ENCODE assay signal across 34 cellular contexts in the genomic region with DNA sequence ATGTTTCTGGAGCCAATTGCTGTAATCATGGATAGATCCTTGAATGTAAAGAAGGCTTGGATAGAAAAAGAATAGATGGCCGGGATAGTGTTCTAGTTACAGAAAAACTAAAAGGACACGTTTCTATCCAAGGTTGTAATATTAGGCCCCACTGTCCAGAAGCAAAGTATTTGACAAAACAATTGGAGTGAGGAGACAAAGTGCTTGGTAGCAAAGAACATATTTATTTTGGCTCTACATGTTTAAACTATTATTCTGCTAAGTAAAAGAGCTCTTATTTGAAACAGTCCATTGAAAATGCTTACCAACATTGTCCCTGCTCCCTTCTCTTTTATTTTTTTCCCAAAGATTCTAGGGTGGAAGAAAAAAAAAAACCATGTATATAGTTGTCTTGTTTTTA.
"Had no signal": no experiment of that assay in that cellular context is flagged by ENCODE, and none has a peak within 500 bp of the region (broad histone marks: within the 10 kb centered on the region; RNA-seq: fewer than 3 reads in every experiment).

No MANE protein-coding gene starts in this region.

- DNase-seq: activated CD4-positive, alpha-beta T cell treated with anti-CD3 and anti-CD28 coated beads for 36 hours; activated CD4-positive, alpha-beta T cell treated with anti-CD3 and anti-CD28 coated beads, Interleukin-2, amount 10 ng/mL, durations not matched to agents 7 days and 5 days; activated CD4-positive, alpha-beta T cell treated with anti-CD3 and anti-CD28 coated beads, Interleukin-2, amount 50 U/mL, for 48 hours; activated CD8-positive, alpha-beta T cell treated with anti-CD3 and anti-CD28 coated beads, Interleukin-2, amount 10 ng/mL, durations not matched to agents 7 days and 5 days; activated gamma-delta T cell treated with Interleukin-2 at 50 U/mL for 16 hours; activated naive CD4-positive, alpha-beta T cell treated with anti-CD3 and anti-CD28 coated beads for 36 hours; activated naive CD8-positive, alpha-beta T cell treated with anti-CD3 and anti-CD28 coated beads, Interleukin-2, amount 50 U/mL, for 24 hours; activated T-cell treated with anti-CD3 and anti-CD28 coated beads, Interleukin-2, amount 50 U/mL, for 4 hours; aorta; brain microvascular endothelial cell; central memory CD4-positive, alpha-beta T cell; KG1; MG63; NCI-H1048; NCI-H1105 treated with DMSO at 0.1 percent for 48 hours; NCI-H1436 treated with DMSO at 0.1 percent for 48 hours; NCI-H1694 treated with DMSO at 0.1 percent for 48 hours; NCI-H2029; NCI-H345; NCI-H524 treated with DMSO at 0.1 percent for 48 hours; NK-92 treated with Interleukin-12 subunit alpha and Interleukin-12 subunit beta, amount 100 ng/mL, for 24 hours; PC-3; Peyer's patch; RPMI8226; SHP77 treated with DMSO at 0.1 percent for 48 hours; SK-N-SH had no signal

- H3K4me1 Mint-ChIP-seq: activated CD4-positive, alpha-beta T cell treated with anti-CD3 and anti-CD28 coated beads for 36 hours; activated CD4-positive, alpha-beta T cell treated with anti-CD3 and anti-CD28 coated beads, Interleukin-2, amount 10 ng/mL, durations not matched to agents 7 days and 5 days; activated naive CD8-positive, alpha-beta T cell treated with anti-CD3 and anti-CD28 coated beads, Interleukin-2, amount 50 U/mL, for 24 hours; WTC11 had no signal

- H3K27me3 Mint-ChIP-seq: activated CD4-positive, alpha-beta T cell treated with anti-CD3 and anti-CD28 coated beads, Interleukin-2, amount 10 ng/mL, durations not matched to agents 7 days and 5 days had no signal

- H3K9me3 ChIP-seq: MG63, Peyer's patch, SJSA1, SK-N-SH had no signal

- H3K27me3 ChIP-seq: brain microvascular endothelial cell, MG63, Peyer's patch, SJSA1 had no signal

- FAIRE-seq: TTC549 had no signal

- H3K4me1 ChIP-seq: Peyer's patch, SJSA1 had no signal

- H3K27ac Mint-ChIP-seq: activated CD4-positive, alpha-beta T cell treated with anti-CD3 and anti-CD28 coated beads for 36 hours; activated CD4-positive, alpha-beta T cell treated with anti-CD3 and anti-CD28 coated beads, Interleukin-2, amount 10 ng/mL, durations not matched to agents 7 days and 5 days; activated CD8-positive, alpha-beta T cell treated with anti-CD3 and anti-CD28 coated beads, Interleukin-2, amount 10 ng/mL, durations not matched to agents 7 days and 5 days; activated naive CD4-positive, alpha-beta T cell treated with anti-CD3 and anti-CD28 coated beads for 36 hours; activated naive CD8-positive, alpha-beta T cell; activated naive CD8-positive, alpha-beta T cell treated with anti-CD3 and anti-CD28 coated beads, Interleukin-2, amount 50 U/mL, for 24 hours; activated T-helper 1 cell treated with anti-CD3 and anti-CD28 coated beads, Interleukin-12 subunit alpha, Interleukin-12 subunit beta, Interleukin-2, Interleukin-4 antibody, amounts not matched to agents 30 ng/mL and 10 ng/mL and 1 ng/mL, durations not matched to agents 14 hours and 24 hours and 36 hours; T-helper 1 cell treated with Interleukin-12 subunit alpha and Interleukin-12 subunit beta and Interleukin-4 antibody, amounts not matched to agents 30 μg/mL and 1 μg/mL, for 36 hours; T-helper 2 cell treated with Interferon-gamma antibody and Interleukin-4, amounts not matched to agents 5 μg/mL and 100 μg/mL, for 36 hours; WTC11 had no signal

- H3K36me3 ChIP-seq: brain microvascular endothelial cell, MG63, SJSA1 had no signal

- H3K9me3 Mint-ChIP-seq: activated CD4-positive, alpha-beta T cell treated with anti-CD3 and anti-CD28 coated beads, Interleukin-2, amount 10 ng/mL, durations not matched to agents 7 days and 5 days; activated naive CD4-positive, alpha-beta T cell treated with anti-CD3 and anti-CD28 coated beads for 36 hours; activated naive CD8-positive, alpha-beta T cell treated with anti-CD3 and anti-CD28 coated beads, Interleukin-2, amount 50 U/mL, for 24 hours; activated T-cell treated with anti-CD3 and anti-CD28 coated beads, Interleukin-2, amount 50 U/mL, for 4 hours; activated T-helper 1 cell treated with anti-CD3 and anti-CD28 coated beads, Interleukin-12 subunit alpha, Interleukin-12 subunit beta, Interleukin-2, Interleukin-4 antibody, amounts not matched to agents 30 ng/mL and 10 ng/mL and 1 ng/mL, durations not matched to agents 14 hours and 24 hours and 36 hours; T-helper 1 cell treated with Interleukin-12 subunit alpha and Interleukin-12 subunit beta and Interleukin-4 antibody, amounts not matched to agents 30 μg/mL and 1 μg/mL, for 36 hours; T-helper 2 cell treated with Interferon-gamma antibody and Interleukin-4, amounts not matched to agents 5 μg/mL and 100 μg/mL, for 36 hours; WTC11 had no signal

- H3K4me3 ChIP-seq: MG63, Peyer's patch, SJSA1 had no signal

- H3K36me3 Mint-ChIP-seq: activated naive CD8-positive, alpha-beta T cell had no signal

- H3K4me3 Mint-ChIP-seq: activated CD4-positive, alpha-beta T cell treated with anti-CD3 and anti-CD28 coated beads for 36 hours; activated CD4-positive, alpha-beta T cell treated with anti-CD3 and anti-CD28 coated beads, Interleukin-2, amount 10 ng/mL, durations not matched to agents 7 days and 5 days; activated CD8-positive, alpha-beta T cell treated with anti-CD3 and anti-CD28 coated beads, Interleukin-2, amount 10 ng/mL, durations not matched to agents 7 days and 5 days; activated naive CD4-positive, alpha-beta T cell treated with anti-CD3 and anti-CD28 coated beads for 36 hours; activated naive CD8-positive, alpha-beta T cell; activated naive CD8-positive, alpha-beta T cell treated with anti-CD3 and anti-CD28 coated beads, Interleukin-2, amount 50 U/mL, for 24 hours; activated T-cell treated with anti-CD3 and anti-CD28 coated beads, Interleukin-2, amount 50 U/mL, for 4 hours; activated T-helper 1 cell treated with anti-CD3 and anti-CD28 coated beads, Interleukin-12 subunit alpha, Interleukin-12 subunit beta, Interleukin-2, Interleukin-4 antibody, amounts not matched to agents 30 ng/mL and 10 ng/mL and 1 ng/mL, durations not matched to agents 14 hours and 24 hours and 36 hours; T-helper 1 cell treated with Interleukin-12 subunit alpha and Interleukin-12 subunit beta and Interleukin-4 antibody, amounts not matched to agents 30 μg/mL and 1 μg/mL, for 36 hours; T-helper 2 cell treated with Interferon-gamma antibody and Interleukin-4, amounts not matched to agents 5 μg/mL and 100 μg/mL, for 36 hours; WTC11 had no signal

- ATAC-seq: activated CD4-positive, alpha-beta T cell treated with anti-CD3 and anti-CD28 coated beads for 36 hours; activated CD4-positive, CD25-positive, alpha-beta regulatory T cell treated with anti-CD3 and anti-CD28 coated beads, Interleukin-2, amount 50 U/mL, for 24 hours; activated CD8-positive, alpha-beta T cell treated with anti-CD3 and anti-CD28 coated beads, Interleukin-2, amount 10 ng/mL, durations not matched to agents 7 days and 5 days; activated naive CD8-positive, alpha-beta T cell treated with anti-CD3 and anti-CD28 coated beads, Interleukin-2, amount 50 U/mL, for 24 hours; activated T-cell treated with anti-CD3 and anti-CD28 coated beads, Interleukin-2, amount 50 U/mL, for 4 hours; PC-3; WTC11 had no signal

- H3K27ac ChIP-seq: brain microvascular endothelial cell, Peyer's patch, SJSA1 had no signal
